17 cellular contexts compared by ENCODE assay signal in genomic region chr4:3824521-3825270, GRCh38. TPM values are rescaled to one million over a fixed set of nuclear protein-coding genes. Genes with fewer than 3 reads are reported as not detected.
"Had no signal": no experiment of that assay in that cellular context is flagged by ENCODE, and none has a peak within 500 bp of the region (broad histone marks: within the 10 kb centered on the region; RNA-seq: fewer than 3 reads in every experiment).

No MANE protein-coding gene starts in this region.

- H3K27ac Mint-ChIP-seq: endodermal cell; naive thymus-derived CD8-positive, alpha-beta T cell had no signal

- H3K4me1 ChIP-seq: psoas muscle had no signal

- ATAC-seq: heart left ventricle; left colon; mucosa of descending colon; naive thymus-derived CD8-positive, alpha-beta T cell; psoas muscle had no signal

- H3K36me3 Mint-ChIP-seq: immature natural killer cell; naive thymus-derived CD8-positive, alpha-beta T cell had no signal

- DNase-seq: dermis blood vessel endothelial cell; endodermal cell; foreskin melanocyte; immature natural killer cell; left colon; naive thymus-derived CD8-positive, alpha-beta T cell; psoas muscle; retina; small intestine; stimulated activated CD4-positive, alpha-beta T cell treated with anti-CD3 and anti-CD28 coated beads, Interleukin-12 subunit alpha, Interleukin-12 subunit beta, amount 100 ng/mL, for 4 hours; stimulated activated naive CD4-positive, alpha-beta T cell; thyroid gland; upper lobe of left lung; uterus had no signal

- H3K4me3 ChIP-seq: heart left ventricle, mucosa of descending colon, psoas muscle, suprapubic skin, thyroid gland, upper lobe of left lung, uterus had no signal

- H3K4me1 Mint-ChIP-seq: immature natural killer cell had no signal

- H3K27me3 ChIP-seq: thyroid gland, upper lobe of left lung, uterus had no signal

- H3K9me3 Mint-ChIP-seq: endodermal cell; immature natural killer cell; naive thymus-derived CD8-positive, alpha-beta T cell had no signal

- H3K27ac ChIP-seq: heart left ventricle, psoas muscle, suprapubic skin, thyroid gland, upper lobe of left lung, uterus had no signal

- H3K4me3 Mint-ChIP-seq: endodermal cell; immature natural killer cell; naive thymus-derived CD8-positive, alpha-beta T cell had no signal

- H3K9me3 ChIP-seq: heart left ventricle, mucosa of descending colon, psoas muscle, suprapubic skin, thyroid gland, upper lobe of left lung, uterus had no signal

- H3K36me3 ChIP-seq: heart left ventricle, suprapubic skin, thyroid gland, upper lobe of left lung, uterus had no signal

RNA-seq across cellular contexts. Expression of gene ADRA2C, which starts 58.5 kb away (rescaled TPM):
- total RNA-seq: naive thymus-derived CD8-positive, alpha-beta T cell had no signal
- polyA plus RNA-seq: immature natural killer cell; naive thymus-derived CD8-positive, alpha-beta T cell had no signal
